29 cellular contexts compared by ENCODE assay signal in genomic region chr22:22779213-22779612, GRCh38.
"Had no signal": no experiment of that assay in that cellular context is flagged by ENCODE, and none has a peak within 500 bp of the region (broad histone marks: within the 10 kb centered on the region; RNA-seq: fewer than 3 reads in every experiment).

No MANE protein-coding gene starts in this region.

- H3K4me3 ChIP-seq: stomach, suprapubic skin, testis, thoracic aorta, thyroid gland, tibial artery, tibial nerve, transverse colon, upper lobe of left lung, upper lobe of right lung, uterus, vagina had no signal

- H3K4me1 Mint-ChIP-seq: stimulated activated naive CD8-positive, alpha-beta T cell treated with anti-CD3 and anti-CD28 coated beads, Interleukin-15, amount 100 ng/mL, for 72 hours had no signal

- DNase-seq: stimulated activated CD4-positive, alpha-beta T cell treated with anti-CD3 and anti-CD28 coated beads, Interleukin-2, amount 100 ng/mL, for 48 hours; stimulated activated CD4-positive, alpha-beta T cell treated with anti-CD3 and anti-CD28 coated beads, Interleukin-4, amount 100 ng/mL, for 1 hour; stimulated activated CD4-positive, alpha-beta T cell treated with anti-CD3 and anti-CD28 coated beads, Interleukin-4, amount 100 ng/mL, for 24 hours; stimulated activated CD4-positive, alpha-beta T cell treated with anti-CD3 and anti-CD28 coated beads, Interleukin-4, amount 100 ng/mL, for 4 hours; stimulated activated CD8-positive, alpha-beta memory T cell treated with anti-CD3 and anti-CD28 coated beads, Interleukin-4, amount 100 ng/mL, for 48 hours; stimulated activated naive B cell treated with anti-CD40 and anti-IgM and Interleukin-4, amounts not matched to agents 10 μg/mL and 1 μg/mL and 100 μg/mL, for 72 hours; stimulated activated naive CD4-positive, alpha-beta T cell; stimulated activated naive CD4-positive, alpha-beta T cell treated with Interleukin-2 at 50 U/mL for 16 hours; stimulated activated naive CD8-positive, alpha-beta T cell treated with anti-CD3 and anti-CD28 coated beads, Interleukin-15, amount 100 ng/mL, for 72 hours; stimulated activated naive CD8-positive, alpha-beta T cell treated with anti-CD3 and anti-CD28 coated beads, Interleukin-15, Interleukin-2, amounts not matched to agents 100 U/mL and 50 U/mL, for 24 hours; stomach; substantia nigra; testis; thyroid gland; tibial artery; transverse colon; trophoblast cell; upper lobe of left lung; upper lobe of right lung; uterus had no signal

- H3K27me3 Mint-ChIP-seq: stimulated activated naive CD8-positive, alpha-beta T cell treated with anti-CD3 and anti-CD28 coated beads, Interleukin-15, amount 100 ng/mL, for 72 hours had no signal

- H3K9me3 ChIP-seq: stomach, suprapubic skin, testis, thoracic aorta, thyroid gland, tibial artery, tibial nerve, transverse colon, upper lobe of left lung, upper lobe of right lung, uterus, vagina had no signal

- H3K36me3 ChIP-seq: stomach, suprapubic skin, thoracic aorta, thyroid gland, tibial artery, tibial nerve, transverse colon, upper lobe of left lung, upper lobe of right lung, uterus, vagina had no signal

- H3K4me1 ChIP-seq: stomach, suprapubic skin, testis, thyroid gland, tibial artery, tibial nerve, upper lobe of left lung, upper lobe of right lung, uterus, vagina had no signal

- H3K27ac Mint-ChIP-seq: stimulated activated effector memory CD8-positive, alpha-beta T cell treated with anti-CD3 and anti-CD28 coated beads, Interleukin-12 subunit alpha, Interleukin-12 subunit beta, amount 100 ng/mL, for 72 hours; stimulated activated memory B cell treated with anti-CD40 and anti-IgM and Interleukin-4, amounts not matched to agents 10 μg/mL and 1 μg/mL and 100 μg/mL, for 72 hours; stimulated activated naive B cell treated with anti-CD40 and anti-IgM and Interleukin-4, amounts not matched to agents 10 μg/mL and 1 μg/mL and 100 μg/mL, for 72 hours; stimulated activated naive CD8-positive, alpha-beta T cell treated with anti-CD3 and anti-CD28 coated beads, Interleukin-15, amount 100 ng/mL, for 72 hours; stimulated activated naive CD8-positive, alpha-beta T cell treated with anti-CD3 and anti-CD28 coated beads, Interleukin-15, Interleukin-2, amounts not matched to agents 100 ng/mL and 50 ng/mL, for 24 hours; type B pancreatic cell had no signal

- H3K27me3 ChIP-seq: testis, thyroid gland, tibial nerve, transverse colon, upper lobe of left lung, uterus, vagina had no signal

- ATAC-seq: stimulated activated effector memory CD8-positive, alpha-beta T cell treated with anti-CD3 and anti-CD28 coated beads, Interleukin-12 subunit alpha, Interleukin-12 subunit beta, amount 100 ng/mL, for 72 hours; stimulated activated memory B cell treated with anti-CD40 and anti-IgM and Interleukin-4, amounts not matched to agents 10 μg/mL and 1 μg/mL and 100 μg/mL, for 72 hours; stimulated activated naive B cell treated with anti-CD40 and anti-IgM and Interleukin-4, amounts not matched to agents 10 μg/mL and 1 μg/mL and 100 μg/mL, for 72 hours; stimulated activated naive CD8-positive, alpha-beta T cell treated with anti-CD3 and anti-CD28 coated beads, Interleukin-15, amount 100 ng/mL, for 72 hours; stimulated activated naive CD8-positive, alpha-beta T cell treated with anti-CD3 and anti-CD28 coated beads, Interleukin-15, Interleukin-2, amounts not matched to agents 100 U/mL and 50 U/mL, for 24 hours; upper lobe of right lung had no signal

- H3K9me3 Mint-ChIP-seq: stimulated activated effector memory CD8-positive, alpha-beta T cell treated with anti-CD3 and anti-CD28 coated beads, Interleukin-12 subunit alpha, Interleukin-12 subunit beta, amount 100 ng/mL, for 72 hours; stimulated activated memory B cell treated with anti-CD40 and anti-IgM and Interleukin-4, amounts not matched to agents 10 μg/mL and 1 μg/mL and 100 μg/mL, for 72 hours; stimulated activated naive B cell treated with anti-CD40 and anti-IgM and Interleukin-4, amounts not matched to agents 10 μg/mL and 1 μg/mL and 100 μg/mL, for 72 hours; stimulated activated naive CD8-positive, alpha-beta T cell treated with anti-CD3 and anti-CD28 coated beads, Interleukin-15, amount 100 ng/mL, for 72 hours; stimulated activated naive CD8-positive, alpha-beta T cell treated with anti-CD3 and anti-CD28 coated beads, Interleukin-15, Interleukin-2, amounts not matched to agents 100 ng/mL and 50 ng/mL, for 24 hours; type B pancreatic cell had no signal

- H3K4me3 Mint-ChIP-seq: stimulated activated effector memory CD8-positive, alpha-beta T cell treated with anti-CD3 and anti-CD28 coated beads, Interleukin-12 subunit alpha, Interleukin-12 subunit beta, amount 100 ng/mL, for 72 hours; stimulated activated memory B cell treated with anti-CD40 and anti-IgM and Interleukin-4, amounts not matched to agents 10 μg/mL and 1 μg/mL and 100 μg/mL, for 72 hours; stimulated activated naive B cell treated with anti-CD40 and anti-IgM and Interleukin-4, amounts not matched to agents 10 μg/mL and 1 μg/mL and 100 μg/mL, for 72 hours; stimulated activated naive CD8-positive, alpha-beta T cell treated with anti-CD3 and anti-CD28 coated beads, Interleukin-15, amount 100 ng/mL, for 72 hours; stimulated activated naive CD8-positive, alpha-beta T cell treated with anti-CD3 and anti-CD28 coated beads, Interleukin-15, Interleukin-2, amounts not matched to agents 100 ng/mL and 50 ng/mL, for 24 hours; type B pancreatic cell had no signal

- FAIRE-seq: urothelium cell line had no signal

- H3K36me3 Mint-ChIP-seq: stimulated activated effector memory CD8-positive, alpha-beta T cell treated with anti-CD3 and anti-CD28 coated beads, Interleukin-12 subunit alpha, Interleukin-12 subunit beta, amount 100 ng/mL, for 72 hours; stimulated activated memory B cell treated with anti-CD40 and anti-IgM and Interleukin-4, amounts not matched to agents 10 μg/mL and 1 μg/mL and 100 μg/mL, for 72 hours; stimulated activated naive B cell treated with anti-CD40 and anti-IgM and Interleukin-4, amounts not matched to agents 10 μg/mL and 1 μg/mL and 100 μg/mL, for 72 hours; type B pancreatic cell had no signal

- H3K27ac ChIP-seq: stomach, suprapubic skin, testis, thoracic aorta, thyroid gland, tibial artery, tibial nerve, transverse colon, upper lobe of left lung, upper lobe of right lung, uterus, vagina had no signal
